Comparison of ENCODE assay signal across 6 cellular contexts in genomic region chr4:675036-675804, GRCh38. TPM values are rescaled to one million over a fixed set of nuclear protein-coding genes. Genes with fewer than 3 reads are reported as not detected.
DNase-seq lines count a peak whose midpoint lies in the region; ATAC-seq lines count a peak whose summit lies in the region.

No MANE protein-coding gene starts in this region.

- H3K36me3 Mint-ChIP-seq in activated CD4-positive, alpha-beta T cell treated with anti-CD3 and anti-CD28 coated beads, Interleukin-2, amount 10 ng/mL, durations not matched to agents 7 days and 5 days (ENCODE audit: low read depth): peaks cover 22% of the 10 kb centered on the region
- H3K36me3 Mint-ChIP-seq in activated naive CD8-positive, alpha-beta T cell treated with anti-CD3 and anti-CD28 coated beads, Interleukin-2, amount 10 ng/mL, durations not matched to agents 7 days and 5 days: peaks cover 12% of the 10 kb centered on the region

- no peaks in the 10 kb centered on the region for H3K9me3 ChIP-seq in mononuclear cell (ENCODE audit: low read depth, low read length)

- no peak for DNase-seq in activated CD4-positive, alpha-beta T cell treated with anti-CD3 and anti-CD28 coated beads, Interleukin-2, amount 10 ng/mL, durations not matched to agents 7 days and 5 days
- DNase-seq in activated CD4-positive, alpha-beta T cell treated with anti-CD3 and anti-CD28 coated beads for 1 hour: no peak
- DNase-seq in activated naive CD8-positive, alpha-beta T cell treated with anti-CD3 and anti-CD28 coated beads, Interleukin-2, amount 10 ng/mL, durations not matched to agents 7 days and 5 days: no peak
- no peak for DNase-seq in NCI-H774 (lab: John Stamatoyannopoulos, UW)

- H3K4me1 Mint-ChIP-seq in activated CD4-positive, alpha-beta T cell treated with anti-CD3 and anti-CD28 coated beads, Interleukin-2, amount 10 ng/mL, durations not matched to agents 7 days and 5 days: peaks cover 11% of the 10 kb centered on the region
- H3K4me1 Mint-ChIP-seq in activated naive CD8-positive, alpha-beta T cell treated with anti-CD3 and anti-CD28 coated beads, Interleukin-2, amount 10 ng/mL, durations not matched to agents 7 days and 5 days: peaks cover 8% of the 10 kb centered on the region

- H3K27me3 Mint-ChIP-seq in activated CD4-positive, alpha-beta T cell treated with anti-CD3 and anti-CD28 coated beads, Interleukin-2, amount 10 ng/mL, durations not matched to agents 7 days and 5 days: no peaks in the 10 kb centered on the region
- no peaks in the 10 kb centered on the region for H3K27me3 Mint-ChIP-seq in activated naive CD8-positive, alpha-beta T cell treated with anti-CD3 and anti-CD28 coated beads, Interleukin-2, amount 10 ng/mL, durations not matched to agents 7 days and 5 days

- no peaks in the 10 kb centered on the region for H3K9me3 Mint-ChIP-seq in activated CD4-positive, alpha-beta T cell treated with anti-CD3 and anti-CD28 coated beads, Interleukin-2, amount 10 ng/mL, durations not matched to agents 7 days and 5 days
- H3K9me3 Mint-ChIP-seq in activated naive CD8-positive, alpha-beta T cell treated with anti-CD3 and anti-CD28 coated beads, Interleukin-2, amount 10 ng/mL, durations not matched to agents 7 days and 5 days: no peaks in the 10 kb centered on the region

- H3K27ac Mint-ChIP-seq in activated CD4-positive, alpha-beta T cell treated with anti-CD3 and anti-CD28 coated beads, Interleukin-2, amount 10 ng/mL, durations not matched to agents 7 days and 5 days: peak overlapping the region; percentile 89
- H3K27ac Mint-ChIP-seq in activated naive CD8-positive, alpha-beta T cell treated with anti-CD3 and anti-CD28 coated beads, Interleukin-2, amount 10 ng/mL, durations not matched to agents 7 days and 5 days: peak overlapping the region; percentile 84

- H3K27me3 ChIP-seq in mononuclear cell (ENCODE audit: insufficient read depth, low read length): no peaks in the 10 kb centered on the region

- H3K4me3 ChIP-seq in mononuclear cell (ENCODE audit: low read length): peak overlapping the region; percentile 90

- POLR2A ChIA-PET in activated CD4-positive, alpha-beta T cell treated with anti-CD3 and anti-CD28 coated beads, Interleukin-2, amount 10 ng/mL, durations not matched to agents 7 days and 5 days (lab: Charles Lee): no interaction called here
- POLR2A ChIA-PET in activated naive CD8-positive, alpha-beta T cell treated with anti-CD3 and anti-CD28 coated beads, Interleukin-2, amount 10 ng/mL, durations not matched to agents 7 days and 5 days (lab: Charles Lee): interaction anchor here (1.1 to 4.2 kb wide), 4 partner anchors 11 to 431 kb away, joined by 5 to 59 read pairs (median 8); no protein-coding TSS in a partner anchor

- CTCF ChIA-PET in activated CD4-positive, alpha-beta T cell treated with anti-CD3 and anti-CD28 coated beads, Interleukin-2, amount 10 ng/mL, durations not matched to agents 7 days and 5 days (lab: Charles Lee): interaction anchor here (1.6 to 2.5 kb wide), 2 partner anchors 9 to 11 kb away, joined by 3 to 22 read pairs; no protein-coding TSS in a partner anchor

- H3K4me1 ChIP-seq in mononuclear cell (ENCODE audit: insufficient read depth, low read length): peaks cover 21% of the 10 kb centered on the region

- H3K4me3 Mint-ChIP-seq in activated CD4-positive, alpha-beta T cell treated with anti-CD3 and anti-CD28 coated beads, Interleukin-2, amount 10 ng/mL, durations not matched to agents 7 days and 5 days: peak overlapping the region; percentile 86
- peak overlapping the region; percentile 85 for H3K4me3 Mint-ChIP-seq in activated naive CD8-positive, alpha-beta T cell treated with anti-CD3 and anti-CD28 coated beads, Interleukin-2, amount 10 ng/mL, durations not matched to agents 7 days and 5 days

- peak; percentile 1 for ATAC-seq in activated naive CD8-positive, alpha-beta T cell treated with anti-CD3 and anti-CD28 coated beads, Interleukin-2, amount 10 ng/mL, durations not matched to agents 7 days and 5 days (ENCODE audit: low read depth)
- ATAC-seq in GM18870 (IDR thresholded peaks at IDR 0.05; ENCODE audit: unreplicated experiment): no peak

RNA-seq across cellular contexts. Expression of gene MYL5, which starts 0.9 kb away (rescaled TPM):
- total RNA-seq in activated CD4-positive, alpha-beta T cell treated with anti-CD3 and anti-CD28 coated beads, Interleukin-2, amount 10 ng/mL, durations not matched to agents 7 days and 5 days: 10 to 100 TPM; 17.8 to 19.0 TPM
- 10 to 100 TPM; 20.0 to 21.5 TPM for total RNA-seq in activated naive CD8-positive, alpha-beta T cell treated with anti-CD3 and anti-CD28 coated beads, Interleukin-2, amount 10 ng/mL, durations not matched to agents 7 days and 5 days
- 9.3 TPM for total RNA-seq in mononuclear cell

RNA-seq across cellular contexts. Expression of gene ATP5ME, which starts 1.1 kb away (rescaled TPM):
- total RNA-seq in activated CD4-positive, alpha-beta T cell treated with anti-CD3 and anti-CD28 coated beads, Interleukin-2, amount 10 ng/mL, durations not matched to agents 7 days and 5 days: 100 to 1,000 TPM; 162 to 183 TPM
- 100 to 1,000 TPM; 184 to 191 TPM for total RNA-seq in activated naive CD8-positive, alpha-beta T cell treated with anti-CD3 and anti-CD28 coated beads, Interleukin-2, amount 10 ng/mL, durations not matched to agents 7 days and 5 days
- total RNA-seq in mononuclear cell: 39.3 TPM

RNA-seq across cellular contexts. Expression of gene SLC49A3, which starts 13.7 kb away (rescaled TPM):
- total RNA-seq in activated CD4-positive, alpha-beta T cell treated with anti-CD3 and anti-CD28 coated beads, Interleukin-2, amount 10 ng/mL, durations not matched to agents 7 days and 5 days: under 1 TPM in 1 of 2 experiments, not detected in 1; 0.35 TPM
- total RNA-seq in activated naive CD8-positive, alpha-beta T cell treated with anti-CD3 and anti-CD28 coated beads, Interleukin-2, amount 10 ng/mL, durations not matched to agents 7 days and 5 days: 1 to 10 TPM; 2.0 to 2.1 TPM
- 2.9 TPM for total RNA-seq in mononuclear cell

RNA-seq across cellular contexts. Expression of gene PCGF3, which starts 30.4 kb away (rescaled TPM):
- 10 to 100 TPM; 34.9 to 36.8 TPM for total RNA-seq in activated CD4-positive, alpha-beta T cell treated with anti-CD3 and anti-CD28 coated beads, Interleukin-2, amount 10 ng/mL, durations not matched to agents 7 days and 5 days
- 10 to 100 TPM; 45.4 to 51.6 TPM for total RNA-seq in activated naive CD8-positive, alpha-beta T cell treated with anti-CD3 and anti-CD28 coated beads, Interleukin-2, amount 10 ng/mL, durations not matched to agents 7 days and 5 days
- total RNA-seq in mononuclear cell: 49.7 TPM

RNA-seq across cellular contexts. Expression of gene PDE6B, which starts 49.8 kb away (rescaled TPM):
- total RNA-seq in activated CD4-positive, alpha-beta T cell treated with anti-CD3 and anti-CD28 coated beads, Interleukin-2, amount 10 ng/mL, durations not matched to agents 7 days and 5 days: 10 to 100 TPM; 15.9 to 18.7 TPM
- 10 to 100 TPM; 16.6 to 23.2 TPM for total RNA-seq in activated naive CD8-positive, alpha-beta T cell treated with anti-CD3 and anti-CD28 coated beads, Interleukin-2, amount 10 ng/mL, durations not matched to agents 7 days and 5 days
- total RNA-seq in mononuclear cell: 10.4 TPM
